In genomic region chr3:50089603-50089945, GRCh38 we compare ENCODE assay signal across 8 cellular contexts. TPM values are rescaled to one million over a fixed set of nuclear protein-coding genes. Genes with fewer than 3 reads are reported as not detected.
DNase-seq lines count a peak whose midpoint lies in the region; ATAC-seq and TF ChIP-seq lines count a peak whose summit lies in the region.

No MANE protein-coding gene starts in this region.

- peaks cover 0 to 3% (median 0%) of the 10 kb centered on the region in 7 donors for H3K9me3 Mint-ChIP-seq in CD14-positive monocyte
- H3K9me3 Mint-ChIP-seq in activated naive CD8-positive, alpha-beta T cell treated with anti-CD3 and anti-CD28 coated beads, Interleukin-2, amount 50 U/mL, for 24 hours = no peaks in the 10 kb centered on the region
- no peaks in the 10 kb centered on the region for H3K9me3 Mint-ChIP-seq in stimulated activated memory B cell treated with anti-CD40 and anti-IgM and Interleukin-4, amounts not matched to agents 10 μg/mL and 1 μg/mL and 100 μg/mL, for 72 hours

- H3K4me3 Mint-ChIP-seq in CD14-positive monocyte = peak overlapping the region; percentile 98 to 99
- peak overlapping the region; percentile 98 for H3K4me3 Mint-ChIP-seq in activated naive CD8-positive, alpha-beta T cell treated with anti-CD3 and anti-CD28 coated beads, Interleukin-2, amount 50 U/mL, for 24 hours
- H3K4me3 Mint-ChIP-seq in stimulated activated memory B cell treated with anti-CD40 and anti-IgM and Interleukin-4, amounts not matched to agents 10 μg/mL and 1 μg/mL and 100 μg/mL, for 72 hours = peak overlapping the region; percentile 97

- H3K9ac ChIP-seq in iPS-20b (ENCODE audit: low read depth, low read length) = peak overlapping the region; percentile 99

- H3K27ac ChIP-seq in iPS-20b (ENCODE audit: low read length) = no peak overlapping the region

- H3K27ac Mint-ChIP-seq in CD14-positive monocyte = peak overlapping the region; percentile 93 to 99 (median 99)
- peak overlapping the region; percentile 95 for H3K27ac Mint-ChIP-seq in activated naive CD8-positive, alpha-beta T cell treated with anti-CD3 and anti-CD28 coated beads, Interleukin-2, amount 50 U/mL, for 24 hours
- H3K27ac Mint-ChIP-seq in stimulated activated memory B cell treated with anti-CD40 and anti-IgM and Interleukin-4, amounts not matched to agents 10 μg/mL and 1 μg/mL and 100 μg/mL, for 72 hours = peak overlapping the region; percentile 100

- peaks cover 0 to 1% (median 0%) of the 10 kb centered on the region in 3 donors for H3K27me3 Mint-ChIP-seq in CD14-positive monocyte (ENCODE audit: low read depth in 3 of 3)
- no peaks in the 10 kb centered on the region for H3K27me3 Mint-ChIP-seq in activated naive CD8-positive, alpha-beta T cell treated with anti-CD3 and anti-CD28 coated beads, Interleukin-2, amount 50 U/mL, for 24 hours
- H3K27me3 Mint-ChIP-seq in stimulated activated memory B cell treated with anti-CD40 and anti-IgM and Interleukin-4, amounts not matched to agents 10 μg/mL and 1 μg/mL and 100 μg/mL, for 72 hours = no peaks in the 10 kb centered on the region

- intact Hi-C loops in CD14-positive monocyte (cut with micrococcal nuclease) = no loop called here

- peak; percentile 10 for ATAC-seq in HG02973 (IDR thresholded peaks at IDR 0.05; ENCODE audit: unreplicated experiment)
- peak; percentile 2 for ATAC-seq in activated naive CD8-positive, alpha-beta T cell treated with anti-CD3 and anti-CD28 coated beads, Interleukin-2, amount 50 U/mL, for 24 hours
- no peak for ATAC-seq in stimulated activated memory B cell treated with anti-CD40 and anti-IgM and Interleukin-4, amounts not matched to agents 10 μg/mL and 1 μg/mL and 100 μg/mL, for 72 hours
- no peak for ATAC-seq in HG03460 (IDR thresholded peaks at IDR 0.05; ENCODE audit: unreplicated experiment)

- H3K9me3 ChIP-seq in iPS-20b (ENCODE audit: insufficient read depth, low read depth, low read length) = peaks cover 4% of the 10 kb centered on the region; the same call in 1 of the 2 replicates

- H3K4me1 ChIP-seq in iPS-20b (ENCODE audit: insufficient read depth, low read length) = peaks cover 6% of the 10 kb centered on the region; the same call in 1 of the 2 replicates

- H3K4me3 ChIP-seq in iPS-20b (ENCODE audit: low read length) = peak overlapping the region; percentile 97

- no peaks in the 10 kb centered on the region for H3K27me3 ChIP-seq in iPS-20b (ENCODE audit: insufficient read depth, low read length)

- H3K36me3 ChIP-seq in iPS-20b (ENCODE audit: insufficient read depth, low read depth, low read length) = peaks cover 43% of the 10 kb centered on the region

- DNase-seq in CD14-positive monocyte (ENCODE audit: low spot score) (no peak), NCI-H526 treated with DMSO at 0.1 percent for 48 hours (lab: John Stamatoyannopoulos, UW) (no peak), NCI-H510A treated with DMSO at 0.1 percent for 48 hours (lab: John Stamatoyannopoulos, UW) (no peak)
- DNase-seq in activated naive CD8-positive, alpha-beta T cell treated with anti-CD3 and anti-CD28 coated beads, Interleukin-2, amount 50 U/mL, for 24 hours = no peak

- peaks cover 34 to 44% of the 10 kb centered on the region in 2 donors for H3K36me3 Mint-ChIP-seq in CD14-positive monocyte
- H3K36me3 Mint-ChIP-seq in activated naive CD8-positive, alpha-beta T cell treated with anti-CD3 and anti-CD28 coated beads, Interleukin-2, amount 50 U/mL, for 24 hours (ENCODE audit: low read depth) = peaks cover 45% of the 10 kb centered on the region
- H3K36me3 Mint-ChIP-seq in stimulated activated memory B cell treated with anti-CD40 and anti-IgM and Interleukin-4, amounts not matched to agents 10 μg/mL and 1 μg/mL and 100 μg/mL, for 72 hours = peaks cover 24% of the 10 kb centered on the region

- H3K4me1 Mint-ChIP-seq in CD14-positive monocyte = peaks cover 22% of the 10 kb centered on the region
- peaks cover 38% of the 10 kb centered on the region for H3K4me1 Mint-ChIP-seq in activated naive CD8-positive, alpha-beta T cell treated with anti-CD3 and anti-CD28 coated beads, Interleukin-2, amount 50 U/mL, for 24 hours
- H3K4me1 Mint-ChIP-seq in stimulated activated memory B cell treated with anti-CD40 and anti-IgM and Interleukin-4, amounts not matched to agents 10 μg/mL and 1 μg/mL and 100 μg/mL, for 72 hours = peaks cover 29% of the 10 kb centered on the region

- no peak for TF ChIP-seq CTCF in CD14-positive monocyte (IDR thresholded peaks at IDR 0.05)

RNA-seq across cellular contexts. Expression of gene RBM5, which starts 0.9 kb away (rescaled TPM):
- polyA plus RNA-seq in CD14-positive monocyte = 10 to 100 TPM in 1 of 2 donors, 1 to 10 TPM in 1; 9.7 to 18.5 TPM

Comparison
In these comparisons a context has a peak if more than half of its experiments do, and no peak if none do; other contexts are left out.
1. ATAC-seq: peak in HG02973 (single experiment) and activated naive CD8-positive, alpha-beta T cell treated with anti-CD3 and anti-CD28 coated beads, Interleukin-2, amount 50 U/mL, for 24 hours (single experiment); none in stimulated activated memory B cell treated with anti-CD40 and anti-IgM and Interleukin-4, amounts not matched to agents 10 μg/mL and 1 μg/mL and 100 μg/mL, for 72 hours (single experiment) and HG03460 (single experiment).
2. Peak in every context shown above with its lines, with median percentiles within 50 percentile points of each other: H3K27ac Mint-ChIP-seq and H3K4me3 Mint-ChIP-seq.